In genomic region chr11:133075351-133075750, GRCh38 we compare ENCODE assay signal across 27 cellular contexts.
DNase-seq lines count a peak whose midpoint lies in the region; TF ChIP-seq lines count a peak whose summit lies in the region.
"Had no signal": no experiment of that assay in that cellular context is flagged by ENCODE, and none has a peak within 500 bp of the region (broad histone marks: within the 10 kb centered on the region; RNA-seq: fewer than 3 reads in every experiment).

No MANE protein-coding gene starts in this region.

- no peak for TF ChIP-seq EP300 in esophagus muscularis mucosa (IDR thresholded peaks at IDR 0.05)
- no peak for TF ChIP-seq EP300 in tibial nerve (IDR thresholded peaks at IDR 0.05)

- H3K27ac ChIP-seq in esophagus muscularis mucosa (replicated peaks in 1 of 4) (no peak overlapping the region), tibial nerve (no peak overlapping the region)
- H3K27ac ChIP-seq: 22Rv1; A549; BLaER1; BLaER1 treated with 17β-estradiol and CSF1 and Interleukin-3, amounts not matched to agents 10 nM and 100 nM; C4-2B had no signal

- peak; percentile 70 for DNase-seq in esophagus muscularis mucosa (ENCODE audit: extremely low spot score)
- DNase-seq in tibial nerve (ENCODE audit: low spot score in 2 of 2), result no peak
- DNase-seq: 8988T; ACHN; AML-193; BE2C; C1 segment of cervical spinal cord; Caco-2; Calu3; CD4-positive, alpha-beta memory T cell; CD4-positive, alpha-beta T cell; CD4-positive, CD25-positive, alpha-beta regulatory T cell; CD8-positive, alpha-beta memory T cell; CD8-positive, alpha-beta T cell; COR-L47; DMS 273 treated with DMSO at 0.1 percent for 48 hours; DMS153; DMS53; DMS79; DMS79 treated with DMSO at 0.1 percent for 48 hours; DND-41; EL had no signal

- H3K9me3 ChIP-seq in esophagus muscularis mucosa (no peaks in the 10 kb centered on the region), tibial nerve (no peaks in the 10 kb centered on the region)
- H3K9me3 ChIP-seq: A549; BE2C; BLaER1; BLaER1 treated with 17β-estradiol and CSF1 and Interleukin-3, amounts not matched to agents 10 nM and 100 nM; Caco-2 had no signal

- H3K4me3 ChIP-seq in esophagus muscularis mucosa (no peak overlapping the region), tibial nerve (no peak overlapping the region)
- H3K4me3 ChIP-seq: A549; BLaER1; BLaER1 treated with 17β-estradiol and CSF1 and Interleukin-3, amounts not matched to agents 10 nM and 100 nM had no signal

- TF ChIP-seq CTCF in esophagus muscularis mucosa (IDR thresholded peaks at IDR 0.05) (no peak), tibial nerve (IDR thresholded peaks at IDR 0.05) (no peak)

- WGBS in esophagus muscularis mucosa, result 61% methylated on average over 5 of the region's 8 CpGs
- WGBS in tibial nerve, 2 donors, result 69 to 82% methylated on average over 8 of the region's 8 CpGs

- TF ChIP-seq POLR2A in esophagus muscularis mucosa (IDR thresholded peaks at IDR 0.05; ENCODE audit: low read depth), result no peak
- no peak for TF ChIP-seq POLR2A in tibial nerve (IDR thresholded peaks at IDR 0.05)

- H3K27me3 ChIP-seq in esophagus muscularis mucosa, result peaks cover 0 to 77% (median 0%) of the 10 kb centered on the region in 4 donors
- peaks cover 0 to 32% of the 10 kb centered on the region in 2 donors for H3K27me3 ChIP-seq in tibial nerve
- H3K27me3 ChIP-seq: BLaER1; BLaER1 treated with 17β-estradiol and CSF1 and Interleukin-3, amounts not matched to agents 10 nM and 100 nM had no signal

- H3K4me1 ChIP-seq in esophagus muscularis mucosa (no peaks in the 10 kb centered on the region), tibial nerve (peaks cover 0 to 7% (median 0%) of the 10 kb centered on the region in 4 donors)
- H3K4me1 ChIP-seq: A549, BE2C, Caco-2 had no signal

- H3K36me3 ChIP-seq in esophagus muscularis mucosa (no peaks in the 10 kb centered on the region), tibial nerve (no peaks in the 10 kb centered on the region)
- H3K36me3 ChIP-seq: BE2C; BLaER1; BLaER1 treated with 17β-estradiol and CSF1 and Interleukin-3, amounts not matched to agents 10 nM and 100 nM had no signal

- intact Hi-C loops in esophagus muscularis mucosa (cut with DNase I), result no loop called here
